Comparison of ENCODE assay signal across 29 cellular contexts in genomic region chr10:1527951-1528350, GRCh38.
"Had no signal": no experiment of that assay in that cellular context is flagged by ENCODE, and none has a peak within 500 bp of the region (broad histone marks: within the 10 kb centered on the region; RNA-seq: fewer than 3 reads in every experiment).

No MANE protein-coding gene starts in this region.

- FAIRE-seq: K562, RCC 7860 had no signal

- H3K4me3 ChIP-seq: ascending aorta, K562 had no signal

- DNase-seq: activated CD4-positive, alpha-beta T cell treated with anti-CD3 and anti-CD28 coated beads, Interleukin-2, amount 10 ng/mL, durations not matched to agents 24 days and 14 days; activated CD4-positive, alpha-beta T cell treated with anti-CD3 and anti-CD28 coated beads, Interleukin-2, amount 50 U/mL, for 4 hours; activated CD4-positive, CD25-positive, alpha-beta regulatory T cell; activated CD8-positive, alpha-beta T cell treated with anti-CD3 and anti-CD28 coated beads for 36 hours; activated gamma-delta T cell; activated naive CD4-positive, alpha-beta T cell treated with Interleukin-2 at 50 U/mL for 16 hours; activated naive CD8-positive, alpha-beta T cell treated with anti-CD3 and anti-CD28 coated beads, Interleukin-2, amount 10 ng/mL, durations not matched to agents 7 days and 5 days; activated T-cell treated with anti-CD3 and anti-CD28 coated beads, Interleukin-2, amount 50 U/mL, for 1 hour; amygdala; caudate nucleus; cerebellar nuclear complex; NCI-H1105; NCI-H1417 treated with DMSO at 0.1 percent for 48 hours; NCI-H187 treated with DMSO at 0.1 percent for 48 hours; NCI-H2171; NCI-H446 treated with DMSO at 0.1 percent for 48 hours; NCI-H524 treated with DMSO at 0.1 percent for 48 hours; PC-3; SIG-M5; SW 1271; T-helper 1 cell; T-helper 2 cell; T-helper 9 cell; WERI-Rb-1 had no signal

- H3K27me3 ChIP-seq: ascending aorta had no signal

- H3K9me3 ChIP-seq: ascending aorta had no signal

- H3K27ac ChIP-seq: ascending aorta, RWPE1, WERI-Rb-1 had no signal

- ATAC-seq: activated CD8-positive, alpha-beta T cell treated with anti-CD3 and anti-CD28 coated beads for 36 hours; K562; PC-3; Right ventricle myocardium inferior had no signal

- H3K4me1 ChIP-seq: ascending aorta had no signal

- H3K36me3 ChIP-seq: ascending aorta, WERI-Rb-1 had no signal
